2 cellular contexts compared by ENCODE assay signal in genomic region chr10:98215378-98215777, GRCh38.
A peak's percentile ranks its signal among the peaks of the same experiment; 100 is the strongest.
TF ChIP-seq lines count a peak whose summit lies in the region.

No MANE protein-coding gene starts in this region.

TF ChIP-seq in HepG2, 621 proteins besides CTCF, POLR2A, EP300 and RAD21:
- TF ChIP-seq POLR2AphosphoS2 (IDR thresholded peaks at IDR 0.05; ENCODE audit: low read depth, low read length), result no peak
- peak; percentile 87 for TF ChIP-seq MAFF (IDR thresholded peaks at IDR 0.05; ENCODE audit: low read depth, low read length)
- TF ChIP-seq, protein P1, sequence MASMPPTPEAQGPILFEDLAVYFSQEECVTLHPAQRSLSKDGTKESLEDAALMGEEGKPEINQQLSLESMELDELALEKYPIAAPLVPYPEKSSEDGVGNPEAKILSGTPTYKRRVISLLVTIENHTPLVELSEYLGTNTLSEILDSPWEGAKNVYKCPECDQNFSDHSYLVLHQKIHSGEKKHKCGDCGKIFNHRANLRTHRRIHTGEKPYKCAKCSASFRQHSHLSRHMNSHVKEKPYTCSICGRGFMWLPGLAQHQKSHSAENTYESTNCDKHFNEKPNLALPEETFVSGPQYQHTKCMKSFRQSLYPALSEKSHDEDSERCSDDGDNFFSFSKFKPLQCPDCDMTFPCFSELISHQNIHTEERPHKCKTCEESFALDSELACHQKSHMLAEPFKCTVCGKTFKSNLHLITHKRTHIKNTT (CRISPR knock-in tag; IDR thresholded peaks at IDR 0.05), result no peak
- TF ChIP-seq, protein P2, sequence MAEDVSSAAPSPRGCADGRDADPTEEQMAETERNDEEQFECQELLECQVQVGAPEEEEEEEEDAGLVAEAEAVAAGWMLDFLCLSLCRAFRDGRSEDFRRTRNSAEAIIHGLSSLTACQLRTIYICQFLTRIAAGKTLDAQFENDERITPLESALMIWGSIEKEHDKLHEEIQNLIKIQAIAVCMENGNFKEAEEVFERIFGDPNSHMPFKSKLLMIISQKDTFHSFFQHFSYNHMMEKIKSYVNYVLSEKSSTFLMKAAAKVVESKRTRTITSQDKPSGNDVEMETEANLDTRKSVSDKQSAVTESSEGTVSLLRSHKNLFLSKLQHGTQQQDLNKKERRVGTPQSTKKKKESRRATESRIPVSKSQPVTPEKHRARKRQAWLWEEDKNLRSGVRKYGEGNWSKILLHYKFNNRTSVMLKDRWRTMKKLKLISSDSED (CRISPR knock-in tag; IDR thresholded peaks at IDR 0.05), result no peak
- peak; percentile 82 to 89 for TF ChIP-seq MAFK (conservative IDR thresholded peaks at IDR 0.05 in 1 of 2, IDR thresholded peaks at IDR 0.05 in 1 of 2; ENCODE audit: low read length in 2 of 2)
- TF ChIP-seq SMAD3 (CRISPR knock-in tag; IDR thresholded peaks at IDR 0.05), result no peak
- no peak for TF ChIP-seq ZNF619 (CRISPR knock-in tag; IDR thresholded peaks at IDR 0.05)
TF ChIP-seq in HepG2: peak in this region for 2.

TF ChIP-seq in IMR-90, 13 proteins besides CTCF, POLR2A, EP300 and RAD21:
- TF ChIP-seq MAFK (IDR thresholded peaks at IDR 0.05; ENCODE audit: low read depth, low read length) (peak; percentile 87), USF2 (IDR thresholded peaks at IDR 0.05; ENCODE audit: low read depth, low read length) (no peak), RCOR1 (IDR thresholded peaks at IDR 0.05; ENCODE audit: insufficient replicate concordance, low read length) (no peak)
